In the genomic region with DNA sequence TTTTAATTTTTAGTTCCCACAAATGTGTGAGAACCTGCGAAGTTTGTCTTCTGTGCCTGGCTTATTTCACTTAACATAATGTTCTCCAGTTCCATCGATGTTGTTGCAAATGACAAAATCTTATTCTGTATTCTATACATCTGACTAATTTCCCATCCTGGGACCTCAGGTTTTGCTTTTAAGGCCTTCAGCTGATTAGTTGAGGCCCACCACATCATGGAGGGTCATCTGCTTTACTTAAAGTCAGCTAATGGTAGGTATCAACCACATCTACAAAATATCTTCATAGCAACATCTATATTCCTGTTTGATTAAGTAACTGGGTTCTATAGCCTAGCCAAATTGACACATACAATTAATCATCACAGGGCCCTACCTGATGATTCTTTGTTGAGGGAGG, we compare ENCODE assay signal across 10 cellular contexts.
"Had no signal": no experiment of that assay in that cellular context is flagged by ENCODE, and none has a peak within 500 bp of the region (broad histone marks: within the 10 kb centered on the region; RNA-seq: fewer than 3 reads in every experiment).

No MANE protein-coding gene starts in this region.

- H2AFZ ChIP-seq: GM23248, GM23338 had no signal

- H3K4me2 ChIP-seq: GM23338 had no signal

- H3K9ac ChIP-seq: GM23248 had no signal

- H3K9me3 ChIP-seq: HAP-1 had no signal

- DNase-seq: GM23248, GOT3, H7, H9, HCEC 1CT, HFFc6 had no signal

- H3K4me1 Mint-ChIP-seq: GM23338, H9 had no signal

- H3K9me3 Mint-ChIP-seq: GM23338, H9 had no signal

- H3K4me3 Mint-ChIP-seq: GM23338, H9, HFFc6 had no signal

- H3K27ac Mint-ChIP-seq: GM23338, H9, HFFc6 had no signal

- H3K4me1 ChIP-seq: HAP-1 had no signal

- ATAC-seq: GM23338, HCT116 had no signal

- H3K4me3 ChIP-seq: GM23248, GM23338, HAP-1 had no signal

- FAIRE-seq: H1 had no signal

- H3K27ac ChIP-seq: GM23248 had no signal

- H3K36me3 ChIP-seq: HAP-1 had no signal
